Comparison of ENCODE assay signal across 16 cellular contexts in genomic region chr3:130516645-130517512, GRCh38. TPM values are rescaled to one million over a fixed set of nuclear protein-coding genes. Genes with fewer than 3 reads are reported as not detected.
DNase-seq lines count a peak whose midpoint lies in the region; ATAC-seq, FAIRE-seq and TF ChIP-seq lines count a peak whose summit lies in the region.
"Had no signal": no experiment of that assay in that cellular context is flagged by ENCODE, and none has a peak within 500 bp of the region (broad histone marks: within the 10 kb centered on the region; RNA-seq: fewer than 3 reads in every experiment).

Gene COL6A6 (plus strand): TSS chr3:130517177. CDS start chr3:130560365, 43,188 bp downstream.

- H3K9ac ChIP-seq in kidney (ENCODE audit: low read length in 2 of 2) (no peak within 1 kb of the TSS), subcutaneous abdominal adipose tissue (ENCODE audit: low read length in 5 of 5) (no peak within 1 kb of the TSS)

- intact Hi-C loops in kidney (cut with DNase I), result no loop called here

- H3K9me3 ChIP-seq in kidney (ENCODE audit: control insufficient read depth in 1 of 2, low read length in 2 of 2), result no peaks in the 10 kb centered on the region
- H3K9me3 ChIP-seq in subcutaneous abdominal adipose tissue (ENCODE audit: control insufficient read depth in 5 of 5, low read length in 5 of 5), result no peaks in the 10 kb centered on the region
- H3K9me3 ChIP-seq: sigmoid colon had no signal

- no peak for FAIRE-seq in kidney (lab: Jason Lieb, UNC)
- FAIRE-seq: endometrium had no signal

- TF ChIP-seq CTCF in kidney (IDR thresholded peaks at IDR 0.05; ENCODE audit: borderline replicate concordance, extremely low read depth, insufficient read depth) (no peak), HFFc6 (IDR thresholded peaks at IDR 0.05) (no peak)

- no peak within 1 kb of the TSS for H3K4me3 Mint-ChIP-seq in HFFc6
- H3K4me3 Mint-ChIP-seq: activated naive CD8-positive, alpha-beta T cell had no signal

- no peak within 1 kb of the TSS for H3K27ac ChIP-seq in kidney (ENCODE audit: low read depth in 2 of 2, low read length in 2 of 2)
- no peak within 1 kb of the TSS for H3K27ac ChIP-seq in subcutaneous abdominal adipose tissue (ENCODE audit: low read depth, low read length)
- H3K27ac ChIP-seq: sigmoid colon had no signal

- no peaks in the 10 kb centered on the region for H3K36me3 ChIP-seq in kidney (ENCODE audit: control insufficient read depth in 1 of 2, insufficient read depth in 2 of 2, low read length in 2 of 2)
- H3K36me3 ChIP-seq in subcutaneous abdominal adipose tissue (ENCODE audit: control insufficient read depth in 5 of 5, insufficient read depth in 5 of 5, low read length in 5 of 5), result no peaks in the 10 kb centered on the region
- H3K36me3 ChIP-seq: sigmoid colon had no signal

- no peaks in the 10 kb centered on the region for H3K4me1 Mint-ChIP-seq in HFFc6 (ENCODE audit: low read depth)

- H3K4me3 ChIP-seq in kidney (ENCODE audit: low read length in 2 of 2), result no peak within 1 kb of the TSS
- peak within 1 kb of the TSS in 4 of 5 donors; percentile 13 to 59 (median 51) for H3K4me3 ChIP-seq in subcutaneous abdominal adipose tissue (ENCODE audit: low read depth in 1 of 5, low read length in 5 of 5)

- DNase-seq in SK-N-DZ (ENCODE audit: low spot score), result peak; percentile 24
- DNase-seq in ecto neural progenitor cell (ENCODE audit: low spot score), result peak; percentile 63
- DNase-seq in kidney, result peak; percentile 75
- no peak for DNase-seq in HFFc6
- no peak for DNase-seq in NCI-H2029 (lab: John Stamatoyannopoulos, UW)
- DNase-seq: activated CD4-positive, alpha-beta T cell treated with anti-CD3 and anti-CD28 coated beads, Interleukin-2, amount 50 U/mL, for 48 hours; DND-41; KG1; NCI-H226; SHP77; sigmoid colon had no signal

- no peak within 1 kb of the TSS for H3K27ac Mint-ChIP-seq in HFFc6
- H3K27ac Mint-ChIP-seq: activated naive CD8-positive, alpha-beta T cell had no signal

- no peaks in the 10 kb centered on the region for H3K4me1 ChIP-seq in kidney (ENCODE audit: control insufficient read depth in 1 of 2, insufficient read depth in 1 of 2, low read depth in 1 of 2, low read length in 2 of 2)
- peaks cover 0 to 4% (median 0%) of the 10 kb centered on the region in 5 donors for H3K4me1 ChIP-seq in subcutaneous abdominal adipose tissue (ENCODE audit: control insufficient read depth in 5 of 5, insufficient read depth in 5 of 5, low read length in 5 of 5)

- no peak for ATAC-seq in HG03565 (IDR thresholded peaks at IDR 0.05; ENCODE audit: unreplicated experiment)
- ATAC-seq: left lobe of liver had no signal

- peaks cover 30% of the 10 kb centered on the region for H3K9me3 Mint-ChIP-seq in HFFc6

- H3K27me3 ChIP-seq in subcutaneous abdominal adipose tissue (ENCODE audit: control insufficient read depth in 5 of 5, insufficient read depth in 4 of 5, low read length in 5 of 5), result peaks cover 6 to 25% (median 19%) of the 10 kb centered on the region in 5 donors

- no peaks in the 10 kb centered on the region; the same call in 1 of the 2 replicates for H3K27me3 Mint-ChIP-seq in HFFc6 (ENCODE audit: insufficient read depth)

- H3K36me3 Mint-ChIP-seq in HFFc6 (ENCODE audit: low read depth), result peaks cover 6% of the 10 kb centered on the region; the same call in 1 of the 2 replicates
- H3K36me3 Mint-ChIP-seq: activated naive CD8-positive, alpha-beta T cell had no signal

RNA-seq across cellular contexts. Expression of gene COL6A6, which starts in this region (rescaled TPM):
- polyA plus RNA-seq in SK-N-DZ (2014; cell fraction: cytosol; rRNA removed), result 2.2 and 2.4 TPM in 2 replicates
- polyA plus RNA-seq in SK-N-DZ (2014; cell fraction: nucleus; rRNA removed), result 5.9 and 10.2 TPM in 2 replicates
- total RNA-seq in kidney, result 0.25 TPM
- polyA plus RNA-seq in kidney (ENCODE audit: insufficient read depth, low read depth, low replicate concordance), result not detected
- total RNA-seq in HFFc6 (2021; fragmentation: NEBNext Ultra II Directional; extraction: Animal tissue kit (Norgen Biotek cat#: 25700)), result under 1 TPM in 2 of 6 experiments, not detected in 4; 0.02 to 0.16 TPM

Comparison
In these comparisons a context has a peak if more than half of its experiments do, and no peak if none do; other contexts are left out.
1. Peak in DNase-seq in kidney; RNA of the gene not detected or under 1 TPM.
2. DNase-seq: peak in SK-N-DZ (single experiment) and ecto neural progenitor cell (single experiment); none in HFFc6 (single experiment) and NCI-H2029 (single experiment).
3. H3K4me3 ChIP-seq: peak in subcutaneous abdominal adipose tissue (4 of 5); none in kidney (0 of 2).